ENCODE assay signal across 20 cellular contexts in the genomic region with DNA sequence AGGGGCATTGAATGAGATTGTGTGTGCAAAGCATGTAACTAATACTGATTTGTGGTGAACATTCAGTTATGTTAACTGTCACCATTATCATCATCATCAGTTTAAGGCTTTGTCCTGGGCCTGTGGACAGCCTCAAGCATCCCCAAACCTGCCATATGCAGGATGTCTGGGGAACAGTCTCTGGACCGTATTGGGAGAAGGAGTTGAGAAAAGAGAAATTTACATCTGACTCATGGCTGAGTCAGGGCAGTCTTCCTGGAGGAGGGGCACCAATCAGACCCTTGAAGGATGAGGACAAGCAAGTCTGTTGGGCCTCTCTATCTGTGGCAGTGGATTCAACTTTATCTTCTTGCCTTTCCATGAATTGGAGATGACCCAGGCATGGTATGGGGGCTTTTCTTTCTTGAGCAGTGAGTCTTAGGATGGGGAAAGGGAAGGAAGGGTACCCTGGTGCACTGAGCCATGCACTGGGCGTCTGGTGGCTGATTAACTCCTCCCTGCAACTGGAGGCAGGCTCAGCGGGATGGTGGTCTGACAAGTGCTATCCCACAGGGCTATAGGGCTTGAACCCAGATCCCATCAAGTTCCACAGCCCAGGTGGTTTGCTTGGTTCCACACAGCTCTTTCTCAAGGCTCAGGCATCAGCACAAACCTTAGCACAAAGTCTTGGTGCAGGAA. TPM values are rescaled to one million over a fixed set of nuclear protein-coding genes. Genes with fewer than 3 reads are reported as not detected.
DNase-seq lines count a peak whose midpoint lies in the region; ATAC-seq, FAIRE-seq and TF ChIP-seq lines count a peak whose summit lies in the region.
"Had no signal": no experiment of that assay in that cellular context is flagged by ENCODE, and none has a peak within 500 bp of the region (broad histone marks: within the 10 kb centered on the region; RNA-seq: fewer than 3 reads in every experiment).

No MANE protein-coding gene starts in this region.

- H3K9ac ChIP-seq in K562 (ENCODE audit: insufficient read depth in 1 of 2, low read depth in 2 of 2, low read length in 2 of 2) (no peak overlapping the region), keratinocyte (ENCODE audit: control insufficient read depth, extremely low read depth, insufficient read depth, low read length) (no peak overlapping the region)
- H3K9ac ChIP-seq: KMS-11 had no signal

- H2AFZ ChIP-seq in K562 (ENCODE audit: low read depth, low read length) (no peak overlapping the region), keratinocyte (ENCODE audit: control insufficient read depth, low read length) (no peak overlapping the region)

- H3K27me3 ChIP-seq in K562 (ENCODE audit: control insufficient read depth in 2 of 2, insufficient read depth in 2 of 2, low read length in 2 of 2) (peaks cover 16 to 64% of the 10 kb centered on the region in 2 experiments), keratinocyte (ENCODE audit: control insufficient read depth, extremely low read depth, insufficient read depth, low read length) (no peaks in the 10 kb centered on the region), upper lobe of right lung (peaks cover 5% of the 10 kb centered on the region)
- H3K27me3 ChIP-seq: adrenal gland, thyroid gland had no signal

- in situ Hi-C loops in K562 (cut with MboI): no loop called here

- H3K4me3 ChIP-seq in K562: no peak overlapping the region
- no peak overlapping the region for H3K4me3 ChIP-seq in keratinocyte (ENCODE audit: control insufficient read depth in 2 of 3, extremely low read depth in 1 of 3, insufficient read depth in 2 of 3, low read depth in 1 of 3, low read length in 3 of 3)
- H3K4me3 ChIP-seq in upper lobe of right lung: no peak overlapping the region
- H3K4me3 ChIP-seq: adrenal gland, prostate gland, thyroid gland had no signal

- intact Hi-C loops in Calu3 (cut with micrococcal nuclease; ENCODE audit: unreplicated experiment) (no loop called here), K562 (cut with micrococcal nuclease) (no loop called here), upper lobe of right lung (cut with DNase I) (no loop called here)

- FAIRE-seq in K562 (lab: Jason Lieb, UNC) (no peak), keratinocyte (lab: Jason Lieb, UNC) (peak; percentile 97)

- H3K9me3 Mint-ChIP-seq in Calu3 (ENCODE audit: low read depth, unreplicated experiment): no peaks in the 10 kb centered on the region
- H3K9me3 Mint-ChIP-seq: activated T-cell treated with anti-CD3 and anti-CD28 coated beads, Interleukin-2, amount 50 U/mL, for 24 hours had no signal

- H3K9me3 ChIP-seq in K562 (replicated peaks; ENCODE audit: control insufficient read depth, insufficient read depth, low read depth, low read length) (no peaks in the 10 kb centered on the region), keratinocyte (ENCODE audit: control insufficient read depth, low read depth, low read length) (no peaks in the 10 kb centered on the region), upper lobe of right lung (no peaks in the 10 kb centered on the region)
- H3K9me3 ChIP-seq: adrenal gland, prostate gland, thyroid gland had no signal

- H3K9me1 ChIP-seq in K562 (ENCODE audit: control insufficient read depth, insufficient read depth, low read length) (no peaks in the 10 kb centered on the region), keratinocyte (ENCODE audit: control insufficient read depth, extremely low read depth, insufficient read depth, low read length) (no peaks in the 10 kb centered on the region)

- 0 out of 5 replicates have a peak, but pooled peaks cover 0 to 3% of the 10 kb centered on the region in 2 experiments for H3K4me1 ChIP-seq in K562 (replicated peaks in 1 of 2; ENCODE audit: control insufficient read depth in 2 of 2, insufficient read depth in 2 of 2, low read length in 2 of 2)
- H3K4me1 ChIP-seq in keratinocyte (ENCODE audit: control insufficient read depth, extremely low read depth, insufficient read depth, low read length): peaks cover 40% of the 10 kb centered on the region
- no peaks in the 10 kb centered on the region for H3K4me1 ChIP-seq in upper lobe of right lung
- H3K4me1 ChIP-seq: adrenal gland, prostate gland, thyroid gland had no signal

- no peak overlapping the region for H3K27ac Mint-ChIP-seq in Calu3 (ENCODE audit: unreplicated experiment)
- H3K27ac Mint-ChIP-seq: activated T-cell treated with anti-CD3 and anti-CD28 coated beads, Interleukin-2, amount 50 U/mL, for 24 hours had no signal

- CTCF ChIA-PET in Calu3 (lab: Charles Lee): interaction anchor here (0.7 to 1.3 kb wide), 2 partner anchors 15 to 39 kb away, joined by 3 read pairs; no protein-coding TSS in a partner anchor
- CTCF ChIA-PET in K562 (lab: Yijun Ruan, JAX; ENCODE audit: low intra/inter-chr PET ratio): no interaction called here

- TF ChIP-seq RAD21 in K562 (CRISPR knock-in tag; conservative IDR thresholded peaks at IDR 0.05 in 1 of 2, IDR thresholded peaks at IDR 0.05 in 1 of 2): no peak

- peaks cover 12% of the 10 kb centered on the region for H3K36me3 Mint-ChIP-seq in Calu3 (ENCODE audit: insufficient read depth, unreplicated experiment)

- BruUV-seq in Calu3 (replicated peaks; lab: Mats Ljungman, UMichigan) (no TSS peak), K562 (replicated peaks; lab: Mats Ljungman, UMichigan) (no TSS peak)

- dilution Hi-C loops in keratinocyte (cut with MboI; ENCODE audit: extremely low pct_ligation_motif_present, low sequenced_read_pairs): no loop called here

- H3K27ac ChIP-seq in K562 (ENCODE audit: extremely low read depth, low read depth, low read length) (no peak overlapping the region), keratinocyte (ENCODE audit: control insufficient read depth, insufficient read depth, low read length) (peak overlapping the region; percentile 56), upper lobe of right lung (no peak overlapping the region)
- H3K27ac ChIP-seq: adrenal gland, KMS-11, prostate gland, thyroid gland had no signal

- DNase-seq in Calu3: peak; percentile 27
- DNase-seq in LHCN-M2 (ENCODE audit: low read depth): peak; percentile 66
- no peak for DNase-seq in K562 (ENCODE audit: extremely low read depth in 1 of 4, low spot score in 3 of 4)
- DNase-seq in keratinocyte (ENCODE audit: low read depth, low spot score): peak; percentile 28
- no peak for DNase-seq in upper lobe of right lung
- DNase-seq in NCI-H1436 (lab: John Stamatoyannopoulos, UW): no peak
- DNase-seq in activated CD4-positive, alpha-beta T cell treated with anti-CD3 and anti-CD28 coated beads, Interleukin-2, amount 50 U/mL, for 48 hours: no peak
- DNase-seq: activated CD4-positive, alpha-beta T cell treated with anti-CD3 and anti-CD28 coated beads for 48 hours; activated T-cell treated with anti-CD3 and anti-CD28 coated beads, Interleukin-2, amount 50 U/mL, for 24 hours; adrenal gland; NCI-H1694 treated with DMSO at 0.1 percent for 48 hours; NCI-H526 treated with DMSO at 0.1 percent for 48 hours; thyroid gland had no signal

- no peaks in the 10 kb centered on the region for H3K79me2 ChIP-seq in K562 (ENCODE audit: control insufficient read depth, insufficient read depth, low read length)
- no peaks in the 10 kb centered on the region for H3K79me2 ChIP-seq in keratinocyte (ENCODE audit: control insufficient read depth, insufficient read depth, low read length)

- TF ChIP-seq EP300 in K562 (IDR thresholded peaks at IDR 0.05; ENCODE audit: low read length): no peak

- no peak for TF ChIP-seq POLR2A in K562 (conservative IDR thresholded peaks at IDR 0.05)

- H3K36me3 ChIP-seq in K562 (ENCODE audit: control insufficient read depth, insufficient read depth, low read length): no peaks in the 10 kb centered on the region
- H3K36me3 ChIP-seq in keratinocyte (ENCODE audit: control insufficient read depth in 2 of 2, extremely low read depth in 1 of 2, insufficient read depth in 2 of 2, low read length in 2 of 2): no peaks in the 10 kb centered on the region
- no peaks in the 10 kb centered on the region for H3K36me3 ChIP-seq in upper lobe of right lung
- H3K36me3 ChIP-seq: adrenal gland, prostate gland, thyroid gland had no signal

- peaks cover 27% of the 10 kb centered on the region for H3K4me1 Mint-ChIP-seq in Calu3 (ENCODE audit: low read depth, unreplicated experiment)

- no peak overlapping the region for H3K4me3 Mint-ChIP-seq in Calu3 (ENCODE audit: low read depth, unreplicated experiment)
- H3K4me3 Mint-ChIP-seq: activated T-cell treated with anti-CD3 and anti-CD28 coated beads, Interleukin-2, amount 50 U/mL, for 24 hours had no signal

- no peaks in the 10 kb centered on the region; the same call in 1 of the 2 replicates for H4K20me1 ChIP-seq in K562 (replicated peaks; ENCODE audit: control insufficient read depth, insufficient read depth, low read length)
- H4K20me1 ChIP-seq in keratinocyte (ENCODE audit: control insufficient read depth, extremely low read depth, insufficient read depth, low read length): no peaks in the 10 kb centered on the region

- H3K27me3 Mint-ChIP-seq in Calu3 (ENCODE audit: unreplicated experiment): no peaks in the 10 kb centered on the region

- POLR2A ChIA-PET in K562 (lab: Yijun Ruan, JAX): interaction anchor here (0.6 to 1.2 kb wide), 2 partner anchors 14 to 338 kb away, joined by 3 to 4 read pairs; no protein-coding TSS in a partner anchor

- TF ChIP-seq CTCF in Calu3 (IDR thresholded peaks at IDR 0.05; ENCODE audit: unreplicated experiment) (no peak), K562 (IDR thresholded peaks at IDR 0.05 in 2 of 3, conservative IDR thresholded peaks at IDR 0.05 in 1 of 3; ENCODE audit: insufficient read depth in 2 of 3, low read depth in 1 of 3, low read length in 3 of 3) (no peak), keratinocyte (optimal IDR thresholded peaks at IDR 0.05 in 1 of 3, IDR thresholded peaks at IDR 0.05 in 1 of 3, conservative IDR thresholded peaks at IDR 0.05 in 1 of 3; ENCODE audit: extremely low read depth in 1 of 3, insufficient read depth in 2 of 3, low read length in 3 of 3) (no peak), upper lobe of right lung (IDR thresholded peaks at IDR 0.05) (no peak)

- ATAC-seq in K562 (no peak), upper lobe of right lung (no peak), HG03045 (IDR thresholded peaks at IDR 0.05; ENCODE audit: unreplicated experiment) (no peak)

- WGBS in K562 (ENCODE audit: insufficient coverage, low coverage, missing lambda C conversion rate): 0% methylated on average over 3 of the region's 3 CpGs

- H3K4me2 ChIP-seq in K562 (ENCODE audit: insufficient read depth, low read length) (no peak overlapping the region), keratinocyte (ENCODE audit: control insufficient read depth, extremely low read depth, insufficient read depth, low read depth, low read length) (peak overlapping the region; percentile 56)
- H3K4me2 ChIP-seq: KMS-11 had no signal

RNA-seq across cellular contexts. Expression of gene PADI3, which starts 2.9 kb away (rescaled TPM):
- total RNA-seq in Calu3 (2022) (0.21 and 0.22 TPM in 2 replicates), LHCN-M2 (2014; rRNA removed) (0.06 and 0.57 TPM in 2 replicates), K562 (2014; rRNA removed) (not detected in 2 replicates), K562 (2014; rRNA removed; fragmentation: Illumina TruSeq; extraction: Trizol) (not detected in 2 replicates), K562 (2015; rRNA removed; fragmentation: Illumina TruSeq; extraction: Trizol) (not detected in 2 replicates), K562 (2021) (not detected in 2 replicates), upper lobe of right lung (not detected)
- polyA plus RNA-seq in LHCN-M2 (2012): 0.26 TPM
- total RNA-seq in K562 (2011; cell fraction: chromatin; rRNA removed; ENCODE audit: low replicate concordance): not detected in 2 replicates
- not detected in 2 replicates for total RNA-seq in K562 (2011; cell fraction: nucleolus; rRNA removed)
- total RNA-seq in K562 (2011; cell fraction: nucleoplasm; rRNA removed): not detected in 2 replicates
- polyA plus RNA-seq in K562 (2011; rRNA removed) (not detected in 2 replicates), K562 (2014; fragmentation: Illumina TruSeq; extraction: Trizol) (not detected in 2 replicates), K562 (2014; fragmentation: Nextera tagmentation; extraction: Ambion mirVana) (not detected), K562 (2014; rRNA removed) (not detected in 2 replicates), keratinocyte (4.2 to 6.1 TPM (median 5.2 TPM) in 3 replicates)
- polyA plus RNA-seq in K562 (2011; cell fraction: cytosol; rRNA removed): not detected in 2 replicates
- not detected in 2 replicates for polyA plus RNA-seq in K562 (2011; cell fraction: nucleus; rRNA removed)
- polyA plus RNA-seq in K562 (2012): 0.06 TPM in 1 of 2 replicates, not detected in the other
- not detected in 2 replicates for polyA minus RNA-seq in K562 (2011; rRNA and poly(A)+ RNA removed)
- polyA minus RNA-seq in K562 (2011; cell fraction: cytosol; rRNA and poly(A)+ RNA removed): not detected in 2 replicates
- polyA minus RNA-seq in K562 (2011; cell fraction: nucleus; rRNA and poly(A)+ RNA removed): not detected in 2 replicates
- 0.30 TPM for polyA plus RNA-seq in keratinocyte (2011; ENCODE audit: low read depth)
- polyA plus RNA-seq in keratinocyte (2011; cell fraction: cytosol; rRNA removed): 2.7 and 3.6 TPM in 2 replicates
- 5.7 and 7.7 TPM in 2 replicates for polyA plus RNA-seq in keratinocyte (2011; cell fraction: nucleus; rRNA removed)
- 0.72 and 5.7 TPM in 2 replicates for polyA plus RNA-seq in keratinocyte (2012; ENCODE audit: low replicate concordance)
- 7.2 to 13.8 TPM (median 9.6 TPM) in 3 replicates for polyA minus RNA-seq in keratinocyte
- 5.4 TPM for polyA minus RNA-seq in keratinocyte (2011; cell fraction: cytosol; rRNA and poly(A)+ RNA removed)
- polyA minus RNA-seq in keratinocyte (2011; cell fraction: nucleus; rRNA and poly(A)+ RNA removed): 3.7 and 5.0 TPM in 2 replicates
- total RNA-seq: adrenal gland; dermis microvascular lymphatic vessel endothelial cell; fibroblast of villous mesenchyme; T-helper 2 cell treated with Interferon-gamma antibody and Interleukin-4, amounts not matched to agents 100 ng/mL and 5 ng/mL, for 36 hours; thyroid gland had no signal
- polyA plus RNA-seq: adrenal gland, BJ had no signal

RNA-seq across cellular contexts. Expression of gene PADI1, which starts 46.9 kb away (rescaled TPM):
- total RNA-seq in Calu3 (2022): 2.3 and 4.5 TPM in 2 replicates
- 1.2 and 1.3 TPM in 2 replicates for total RNA-seq in LHCN-M2 (2014; rRNA removed)
- polyA plus RNA-seq in LHCN-M2 (2012): 8.7 TPM
- not detected in 2 replicates for total RNA-seq in K562 (2011; cell fraction: chromatin; rRNA removed; ENCODE audit: low replicate concordance)
- not detected in 2 replicates for total RNA-seq in K562 (2011; cell fraction: nucleolus; rRNA removed)
- total RNA-seq in K562 (2011; cell fraction: nucleoplasm; rRNA removed): not detected in 2 replicates
- total RNA-seq in K562 (2014; rRNA removed): not detected in 2 replicates
- total RNA-seq in K562 (2014; rRNA removed; fragmentation: Illumina TruSeq; extraction: Trizol): not detected in 2 replicates
- not detected in 2 replicates for total RNA-seq in K562 (2015; rRNA removed; fragmentation: Illumina TruSeq; extraction: Trizol)
- total RNA-seq in K562 (2021): not detected in 2 replicates
- not detected in 2 replicates for polyA plus RNA-seq in K562 (2011; rRNA removed)
- not detected in 2 replicates for polyA plus RNA-seq in K562 (2011; cell fraction: cytosol; rRNA removed)
- not detected in 2 replicates for polyA plus RNA-seq in K562 (2011; cell fraction: nucleus; rRNA removed)
- 0.03 TPM in 1 of 2 replicates, not detected in the other for polyA plus RNA-seq in K562 (2012)
- not detected in 2 replicates for polyA plus RNA-seq in K562 (2014; fragmentation: Illumina TruSeq; extraction: Trizol)
- not detected for polyA plus RNA-seq in K562 (2014; fragmentation: Nextera tagmentation; extraction: Ambion mirVana)
- not detected in 2 replicates for polyA plus RNA-seq in K562 (2014; rRNA removed)
- not detected in 2 replicates for polyA minus RNA-seq in K562 (2011; rRNA and poly(A)+ RNA removed)
- polyA minus RNA-seq in K562 (2011; cell fraction: cytosol; rRNA and poly(A)+ RNA removed): not detected in 2 replicates
- not detected in 2 replicates for polyA minus RNA-seq in K562 (2011; cell fraction: nucleus; rRNA and poly(A)+ RNA removed)
- polyA plus RNA-seq in keratinocyte: 0.96 to 2.1 TPM (median 1.0 TPM) in 3 replicates
- 1.8 TPM for polyA plus RNA-seq in keratinocyte (2011; ENCODE audit: low read depth)
- polyA plus RNA-seq in keratinocyte (2011; cell fraction: cytosol; rRNA removed): 0.49 and 0.83 TPM in 2 replicates
- 4.8 and 6.3 TPM in 2 replicates for polyA plus RNA-seq in keratinocyte (2011; cell fraction: nucleus; rRNA removed)
- 0.77 and 9.9 TPM in 2 replicates for polyA plus RNA-seq in keratinocyte (2012; ENCODE audit: low replicate concordance)
- polyA minus RNA-seq in keratinocyte: 0.72 to 1.5 TPM (median 0.96 TPM) in 3 replicates
- polyA minus RNA-seq in keratinocyte (2011; cell fraction: cytosol; rRNA and poly(A)+ RNA removed): not detected
- polyA minus RNA-seq in keratinocyte (2011; cell fraction: nucleus; rRNA and poly(A)+ RNA removed): 1.3 and 4.0 TPM in 2 replicates
- total RNA-seq in upper lobe of right lung: not detected
- total RNA-seq: adrenal gland; T-helper 2 cell treated with Interferon-gamma antibody and Interleukin-4, amounts not matched to agents 100 ng/mL and 5 ng/mL, for 36 hours; thyroid gland had no signal

RNA-seq across cellular contexts. Expression of gene PADI4, which starts 56.2 kb away (rescaled TPM):
- total RNA-seq in Calu3 (2022): not detected in 2 replicates
- not detected in 2 replicates for total RNA-seq in LHCN-M2 (2014; rRNA removed)
- not detected for polyA plus RNA-seq in LHCN-M2 (2012)
- total RNA-seq in K562 (2011; cell fraction: chromatin; rRNA removed; ENCODE audit: low replicate concordance): 0.37 and 0.81 TPM in 2 replicates
- total RNA-seq in K562 (2011; cell fraction: nucleolus; rRNA removed): 0.92 TPM in 1 of 2 replicates, not detected in the other
- 0.66 TPM in 1 of 2 replicates, not detected in the other for total RNA-seq in K562 (2011; cell fraction: nucleoplasm; rRNA removed)
- total RNA-seq in K562 (2014; rRNA removed): not detected in 2 replicates
- not detected in 2 replicates for total RNA-seq in K562 (2014; rRNA removed; fragmentation: Illumina TruSeq; extraction: Trizol)
- total RNA-seq in K562 (2015; rRNA removed; fragmentation: Illumina TruSeq; extraction: Trizol): not detected in 2 replicates
- 0.33 TPM in 1 of 2 replicates, not detected in the other for total RNA-seq in K562 (2021)
- polyA plus RNA-seq in K562 (2011; rRNA removed): 0.09 TPM in 1 of 2 replicates, not detected in the other
- 0.15 and 1.3 TPM in 2 replicates for polyA plus RNA-seq in K562 (2011; cell fraction: cytosol; rRNA removed)
- 0.10 and 0.58 TPM in 2 replicates for polyA plus RNA-seq in K562 (2011; cell fraction: nucleus; rRNA removed)
- polyA plus RNA-seq in K562 (2012): 0.04 and 0.17 TPM in 2 replicates
- not detected in 2 replicates for polyA plus RNA-seq in K562 (2014; fragmentation: Illumina TruSeq; extraction: Trizol)
- under 1 TPM in 1 of 2 experiments, not detected in 1; 0.22 TPM for polyA plus RNA-seq in K562 (2014; fragmentation: Nextera tagmentation; extraction: Ambion mirVana)
- not detected in 2 replicates for polyA plus RNA-seq in K562 (2014; rRNA removed)
- polyA minus RNA-seq in K562 (2011; rRNA and poly(A)+ RNA removed): not detected in 2 replicates
- not detected in 2 replicates for polyA minus RNA-seq in K562 (2011; cell fraction: cytosol; rRNA and poly(A)+ RNA removed)
- polyA minus RNA-seq in K562 (2011; cell fraction: nucleus; rRNA and poly(A)+ RNA removed): 0.27 TPM in 1 of 2 replicates, not detected in the other
- polyA plus RNA-seq in keratinocyte: 0.03 to 0.32 TPM (median 0.05 TPM) in 3 replicates
- not detected for polyA plus RNA-seq in keratinocyte (2011; ENCODE audit: low read depth)
- polyA plus RNA-seq in keratinocyte (2011; cell fraction: cytosol; rRNA removed): 0.04 TPM in 1 of 2 replicates, not detected in the other
- not detected in 2 replicates for polyA plus RNA-seq in keratinocyte (2011; cell fraction: nucleus; rRNA removed)
- 0.05 TPM in 1 of 2 replicates, not detected in the other for polyA plus RNA-seq in keratinocyte (2012; ENCODE audit: low replicate concordance)
- polyA minus RNA-seq in keratinocyte: 1.6 TPM in 1 of 3 replicates, not detected in the others
- polyA minus RNA-seq in keratinocyte (2011; cell fraction: cytosol; rRNA and poly(A)+ RNA removed): not detected
- not detected in 2 replicates for polyA minus RNA-seq in keratinocyte (2011; cell fraction: nucleus; rRNA and poly(A)+ RNA removed)
- total RNA-seq in upper lobe of right lung: 2.3 TPM
- total RNA-seq: dermis microvascular lymphatic vessel endothelial cell; fibroblast of villous mesenchyme; prostate gland; T-helper 2 cell treated with Interferon-gamma antibody and Interleukin-4, amounts not matched to agents 100 ng/mL and 5 ng/mL, for 36 hours had no signal
- polyA plus RNA-seq: BJ had no signal

Comparison
In these comparisons a context has a peak if more than half of its experiments do, and no peak if none do; other contexts are left out.
1. DNase-seq: peak in Calu3 (single experiment), LHCN-M2 (single experiment) and keratinocyte (single experiment); none in K562 (0 of 4), upper lobe of right lung (single experiment), NCI-H1436 (single experiment) and activated CD4-positive, alpha-beta T cell treated with anti-CD3 and anti-CD28 coated beads, Interleukin-2, amount 50 U/mL, for 48 hours (0 of 2).